In the genomic region with DNA sequence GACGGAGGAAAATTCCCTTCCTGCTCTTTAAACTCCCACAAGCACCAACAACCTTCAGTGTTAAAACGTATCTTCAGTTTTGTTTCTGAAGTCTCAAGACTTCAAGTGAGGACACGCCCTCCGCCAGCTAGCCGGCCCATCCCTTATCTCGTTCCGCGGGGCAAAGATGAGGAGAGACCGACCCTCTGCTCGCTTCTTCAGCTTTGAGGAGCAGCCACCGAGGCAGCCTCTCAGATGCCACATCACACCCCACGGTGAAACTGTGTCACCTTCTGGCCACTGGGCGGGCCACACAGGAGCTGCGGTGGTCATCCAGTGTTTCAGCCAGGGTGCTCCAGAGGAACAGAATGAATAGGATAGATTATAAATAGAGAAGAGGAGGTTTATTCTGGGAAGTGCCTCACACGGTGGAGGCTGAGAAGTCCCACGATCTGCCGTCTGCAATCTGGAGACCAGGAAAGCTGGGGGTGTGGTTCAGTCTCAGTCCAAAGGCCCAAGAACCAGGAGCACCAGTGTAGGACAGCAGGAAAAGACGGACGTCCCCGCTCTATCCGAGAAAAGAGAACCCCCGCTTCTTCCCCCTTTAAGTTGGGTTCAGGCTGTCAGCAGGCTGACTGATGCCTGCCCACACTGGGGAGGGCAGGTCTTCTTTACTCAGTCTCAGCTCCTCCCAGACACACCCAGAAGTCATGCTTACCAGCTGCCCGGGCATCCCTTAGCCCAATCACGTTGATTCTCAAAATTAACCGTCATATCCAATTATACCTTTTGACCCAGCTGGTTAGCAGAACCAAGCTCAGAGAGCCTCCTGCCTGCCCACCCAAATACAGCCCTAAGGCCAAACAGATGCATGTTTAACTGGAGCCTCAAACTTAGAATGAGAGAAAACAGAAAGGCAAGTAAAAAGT, we compare ENCODE assay signal across 15 cellular contexts.
DNase-seq lines count a peak whose midpoint lies in the region; ATAC-seq and TF ChIP-seq lines count a peak whose summit lies in the region.
"Had no signal": no experiment of that assay in that cellular context is flagged by ENCODE, and none has a peak within 500 bp of the region (broad histone marks: within the 10 kb centered on the region; RNA-seq: fewer than 3 reads in every experiment).

No MANE protein-coding gene starts in this region.

- H3K9me3 Mint-ChIP-seq in activated T-cell treated with anti-CD3 and anti-CD28 coated beads, Interleukin-2, amount 50 U/mL, for 24 hours = no peaks in the 10 kb centered on the region
- no peaks in the 10 kb centered on the region for H3K9me3 Mint-ChIP-seq in dendritic cell treated with granulocyte-macrophage colony-stimulating factor and Interleukin-4, amounts not matched to agents 40 ng/mL and 50 ng/mL, for 4 days
- no peaks in the 10 kb centered on the region for H3K9me3 Mint-ChIP-seq in osteocyte (ENCODE audit: unreplicated experiment)

- H3K36me3 Mint-ChIP-seq in activated T-cell treated with anti-CD3 and anti-CD28 coated beads, Interleukin-2, amount 50 U/mL, for 24 hours (ENCODE audit: low read depth) = no peaks in the 10 kb centered on the region
- no peaks in the 10 kb centered on the region for H3K36me3 Mint-ChIP-seq in dendritic cell treated with granulocyte-macrophage colony-stimulating factor and Interleukin-4, amounts not matched to agents 40 ng/mL and 50 ng/mL, for 4 days (ENCODE audit: low read depth)
- H3K36me3 Mint-ChIP-seq in osteocyte (ENCODE audit: unreplicated experiment) = no peaks in the 10 kb centered on the region

- no peak overlapping the region for H3K4me3 ChIP-seq in thyroid gland (replicated peaks in 1 of 3)

- intact Hi-C loops in dendritic cell treated with granulocyte-macrophage colony-stimulating factor and Interleukin-4, amounts not matched to agents 40 ng/mL and 50 ng/mL, for 4 days (cut with micrococcal nuclease) = no loop called here
- intact Hi-C loops in thyroid gland (cut with DNase I) = no loop called here

- H3K27me3 ChIP-seq in thyroid gland = no peaks in the 10 kb centered on the region

- no peak for TF ChIP-seq POLR2A in thyroid gland (IDR thresholded peaks at IDR 0.05)

- no peak overlapping the region for H3K27ac Mint-ChIP-seq in activated T-cell treated with anti-CD3 and anti-CD28 coated beads, Interleukin-2, amount 50 U/mL, for 24 hours
- peak overlapping the region; percentile 2 for H3K27ac Mint-ChIP-seq in dendritic cell treated with granulocyte-macrophage colony-stimulating factor and Interleukin-4, amounts not matched to agents 40 ng/mL and 50 ng/mL, for 4 days
- no peak overlapping the region for H3K27ac Mint-ChIP-seq in osteocyte (ENCODE audit: unreplicated experiment)

- peak overlapping the region; percentile 61 for H3K4me3 Mint-ChIP-seq in activated T-cell treated with anti-CD3 and anti-CD28 coated beads, Interleukin-2, amount 50 U/mL, for 24 hours
- no peak overlapping the region for H3K4me3 Mint-ChIP-seq in dendritic cell treated with granulocyte-macrophage colony-stimulating factor and Interleukin-4, amounts not matched to agents 40 ng/mL and 50 ng/mL, for 4 days
- no peak overlapping the region for H3K4me3 Mint-ChIP-seq in osteocyte (ENCODE audit: unreplicated experiment)

- H3K9me3 ChIP-seq in thyroid gland = no peaks in the 10 kb centered on the region

- no peak for ATAC-seq in HG02588 (IDR thresholded peaks at IDR 0.05; ENCODE audit: unreplicated experiment)
- ATAC-seq: PC-3 had no signal

- no peak overlapping the region for H3K27ac ChIP-seq in thyroid gland
- H3K27ac ChIP-seq: epithelial cell of prostate had no signal

- no peaks in the 10 kb centered on the region for H3K36me3 ChIP-seq in thyroid gland

- H3K27me3 Mint-ChIP-seq in activated T-cell treated with anti-CD3 and anti-CD28 coated beads, Interleukin-2, amount 50 U/mL, for 24 hours = no peaks in the 10 kb centered on the region
- peaks cover 6% of the 10 kb centered on the region for H3K27me3 Mint-ChIP-seq in dendritic cell treated with granulocyte-macrophage colony-stimulating factor and Interleukin-4, amounts not matched to agents 40 ng/mL and 50 ng/mL, for 4 days
- peaks cover 4% of the 10 kb centered on the region for H3K27me3 Mint-ChIP-seq in osteocyte (ENCODE audit: unreplicated experiment)

- H3K4me1 Mint-ChIP-seq in activated T-cell treated with anti-CD3 and anti-CD28 coated beads, Interleukin-2, amount 50 U/mL, for 24 hours (ENCODE audit: low read depth) = peaks cover 16% of the 10 kb centered on the region
- H3K4me1 Mint-ChIP-seq in dendritic cell treated with granulocyte-macrophage colony-stimulating factor and Interleukin-4, amounts not matched to agents 40 ng/mL and 50 ng/mL, for 4 days (ENCODE audit: low read depth) = peaks cover 29% of the 10 kb centered on the region
- no peaks in the 10 kb centered on the region for H3K4me1 Mint-ChIP-seq in osteocyte (ENCODE audit: unreplicated experiment)

- no peaks in the 10 kb centered on the region for H3K4me1 ChIP-seq in thyroid gland

- TF ChIP-seq CTCF in osteocyte (IDR thresholded peaks at IDR 0.05) = no peak
- TF ChIP-seq CTCF in GM20000 (IDR thresholded peaks at IDR 0.05; ENCODE audit: extremely low read depth, missing control alignments) = no peak
- TF ChIP-seq CTCF in thyroid gland (IDR thresholded peaks at IDR 0.05) = no peak

- 89 to 90% methylated on average over 25 of the region's 25 CpGs for WGBS in thyroid gland, 2 donors

- DNase-seq in activated T-cell treated with anti-CD3 and anti-CD28 coated beads, Interleukin-2, amount 50 U/mL, for 24 hours = no peak
- no peak for DNase-seq in activated T-cell treated with anti-CD3 and anti-CD28 coated beads, Interleukin-2, amount 50 U/mL, for 1 hour
- DNase-seq in RPMI7951 (ENCODE audit: low read depth) (peak; percentile 21), osteocyte (ENCODE audit: extremely low spot score, unreplicated experiment) (peak; percentile 79), GM20000 (ENCODE audit: low spot score) (no peak), thyroid gland (no peak)
- DNase-seq: COR-L47, Karpas-422, NCI-H1436, NCI-H446, PC-3, substantia nigra had no signal

Comparison
In these comparisons a context has a peak if more than half of its experiments do, and no peak if none do; other contexts are left out.
1. DNase-seq: peak in RPMI7951 (single experiment) and osteocyte (single experiment); none in activated T-cell treated with anti-CD3 and anti-CD28 coated beads, Interleukin-2, amount 50 U/mL, for 24 hours (single experiment), activated T-cell treated with anti-CD3 and anti-CD28 coated beads, Interleukin-2, amount 50 U/mL, for 1 hour (single experiment), GM20000 (single experiment) and thyroid gland (0 of 2).